ENCODE assay signal across 8 cellular contexts in the genomic region with DNA sequence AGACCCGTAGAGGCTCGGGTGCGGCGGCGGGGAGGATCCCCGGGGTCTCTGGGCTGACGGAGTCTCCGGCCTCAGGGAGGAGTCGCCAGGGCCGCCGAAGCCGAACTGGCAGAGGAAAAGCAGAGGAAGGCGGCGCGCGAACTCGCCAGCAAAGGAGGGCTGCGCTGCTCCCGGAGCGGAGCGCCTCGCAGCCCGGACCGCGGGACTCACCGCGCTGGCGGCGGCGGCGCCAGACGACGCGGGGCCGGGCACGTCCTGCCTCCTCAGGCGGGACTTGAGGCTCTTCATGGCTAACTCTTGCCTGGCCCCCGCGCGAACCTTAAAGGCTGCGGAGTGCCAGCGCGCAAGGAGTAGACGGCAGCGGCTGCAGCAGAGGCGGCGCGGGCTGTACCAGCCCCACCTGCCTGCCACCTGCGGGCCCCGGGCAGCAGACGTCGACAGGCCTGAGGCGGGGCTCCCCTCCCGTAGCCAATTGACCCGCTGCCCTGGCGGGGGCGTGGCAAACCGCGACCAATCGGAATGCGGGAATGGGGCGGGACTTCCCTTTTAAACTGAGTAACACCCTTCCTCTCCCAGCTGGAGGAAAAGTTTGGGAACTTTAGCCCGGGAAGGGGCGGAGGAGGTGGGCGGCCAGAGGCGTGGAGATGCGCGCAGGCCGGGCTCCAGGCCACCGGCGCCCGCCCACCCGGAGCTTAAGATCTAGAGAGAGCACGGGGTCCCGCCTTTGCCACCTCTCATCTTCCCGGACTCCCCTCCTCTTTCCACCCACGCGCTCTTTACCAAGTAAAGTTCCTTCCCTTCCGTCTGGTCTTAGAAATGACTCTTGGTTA. TPM values are rescaled to one million over a fixed set of nuclear protein-coding genes. Genes with fewer than 3 reads are reported as not detected.
DNase-seq lines count a peak whose midpoint lies in the region; ATAC-seq, FAIRE-seq and TF ChIP-seq lines count a peak whose summit lies in the region.

UACA (minus strand) TSS at position 439 of the 830 bp plus-strand sequence; CDS start at position 288, 151 bp downstream.

- intact Hi-C loops in posterior vena cava (cut with DNase I): no loop called here

- H3K36me3 Mint-ChIP-seq in astrocyte (ENCODE audit: low read depth, unreplicated experiment) (no peaks in the 10 kb centered on the region), type B pancreatic cell (no peaks in the 10 kb centered on the region)

- H3K27me3 Mint-ChIP-seq in astrocyte (ENCODE audit: low read depth, unreplicated experiment) (no peaks in the 10 kb centered on the region), type B pancreatic cell (peaks cover 9% of the 10 kb centered on the region)

- no peaks in the 10 kb centered on the region for H3K27me3 ChIP-seq in astrocyte (ENCODE audit: insufficient read depth, low read length)
- no peaks in the 10 kb centered on the region for H3K27me3 ChIP-seq in right atrium auricular region

- no peak for TF ChIP-seq CTCF in astrocyte (IDR thresholded peaks at IDR 0.05; ENCODE audit: insufficient read depth, low read depth, low read length)
- TF ChIP-seq CTCF in right atrium auricular region (IDR thresholded peaks at IDR 0.05): peak in 1 of 2 donors; percentile 10
- peak; percentile 23 for TF ChIP-seq CTCF in type B pancreatic cell (conservative IDR thresholded peaks at IDR 0.05)

- no peaks in the 10 kb centered on the region for H3K9me3 ChIP-seq in astrocyte (ENCODE audit: insufficient read depth, low read depth, low read length)
- no peaks in the 10 kb centered on the region for H3K9me3 ChIP-seq in right atrium auricular region

- peak within 1 kb of the TSS; percentile 92 for H3K27ac ChIP-seq in astrocyte (ENCODE audit: low read depth, low read length)
- H3K27ac ChIP-seq in right atrium auricular region: peak within 1 kb of the TSS; percentile 97 to 99

- no peaks in the 10 kb centered on the region for H3K9me3 Mint-ChIP-seq in astrocyte (ENCODE audit: unreplicated experiment)
- H3K9me3 Mint-ChIP-seq in type B pancreatic cell: no peaks in the 10 kb centered on the region

- peak within 1 kb of the TSS; percentile 98 for H3K9ac ChIP-seq in astrocyte (ENCODE audit: low read length)

- H3K36me3 ChIP-seq in astrocyte (ENCODE audit: insufficient read depth, low read length) (no peaks in the 10 kb centered on the region), right atrium auricular region (no peaks in the 10 kb centered on the region)

- peak within 1 kb of the TSS; percentile 91 for H3K4me3 ChIP-seq in astrocyte (ENCODE audit: insufficient read depth, low read depth, low read length)
- peak within 1 kb of the TSS; percentile 85 to 97 for H3K4me3 ChIP-seq in right atrium auricular region

- H3K4me1 Mint-ChIP-seq in astrocyte (ENCODE audit: low read depth, unreplicated experiment) (peaks cover 40% of the 10 kb centered on the region), type B pancreatic cell (ENCODE audit: unreplicated experiment) (peaks cover 26% of the 10 kb centered on the region)

- H3K27ac Mint-ChIP-seq in astrocyte (ENCODE audit: unreplicated experiment) (peak within 1 kb of the TSS; percentile 96), type B pancreatic cell (peak within 1 kb of the TSS; percentile 90)

- H3K4me3 Mint-ChIP-seq in astrocyte (ENCODE audit: unreplicated experiment): peak within 1 kb of the TSS; percentile 96
- H3K4me3 Mint-ChIP-seq in type B pancreatic cell: peak within 1 kb of the TSS; percentile 96

- peak; percentile 23 for FAIRE-seq in astrocyte (lab: Jason Lieb, UNC)

- DNase-seq in GM04503 (ENCODE audit: low read depth) (peak; percentile 77), NCI-H1436 (lab: John Stamatoyannopoulos, UW) (peak; percentile 91), T-helper 9 cell (peak; percentile 33), astrocyte (ENCODE audit: low read depth) (peak; percentile 93), right atrium auricular region (ENCODE audit: low spot score) (peak; percentile 99), posterior vena cava (ENCODE audit: low spot score) (peak; percentile 99), type B pancreatic cell (ENCODE audit: extremely low spot score, unreplicated experiment) (peak; percentile 99)

- peak within 1 kb of the TSS; percentile 62 for H2AFZ ChIP-seq in astrocyte (ENCODE audit: low read depth, low read length)

- H3K4me2 ChIP-seq in astrocyte (ENCODE audit: low read length): peak within 1 kb of the TSS; percentile 96

- peaks cover 18% of the 10 kb centered on the region for H4K20me1 ChIP-seq in astrocyte (ENCODE audit: insufficient read depth, low read length)

- H3K79me2 ChIP-seq in astrocyte (ENCODE audit: insufficient read depth, low read length): peaks cover 49% of the 10 kb centered on the region

- H3K4me1 ChIP-seq in astrocyte (ENCODE audit: insufficient read depth, low read length) (peaks cover 27% of the 10 kb centered on the region), right atrium auricular region (peaks cover 0 to 55% of the 10 kb centered on the region in 2 donors)

- ATAC-seq in HG02623 (IDR thresholded peaks at IDR 0.05; ENCODE audit: unreplicated experiment): peak; percentile 86

RNA-seq across cellular contexts. Expression of gene UACA, which starts in this region (rescaled TPM):
- total RNA-seq in astrocyte (168 and 200 TPM in 2 replicates), right atrium auricular region (10 to 100 TPM; 18.4 to 30.1 TPM), posterior vena cava (100 to 1,000 TPM in 1 of 2 donors, 10 to 100 TPM in 1; 86.6 to 114 TPM), type B pancreatic cell (ENCODE audit: low replicate concordance) (31.0 and 36.4 TPM in 2 replicates)

Comparison
In these comparisons a context has a peak if more than half of its experiments do, and no peak if none do; other contexts are left out.
1. Peak in every context shown above with its lines: DNase-seq, ATAC-seq, H3K4me3 ChIP-seq and H3K27ac ChIP-seq.
2. DNase-seq: peak in every context shown above with its lines; median percentile 99 in right atrium auricular region; 99 in posterior vena cava; 99 in type B pancreatic cell; 93 in astrocyte; 91 in NCI-H1436; 77 in GM04503; 33 in T-helper 9 cell.